ENCODE assay signal across 1 cellular context in genomic region chr1:8122477-8123407, GRCh38.
TF ChIP-seq lines count a peak whose summit lies in the region.

No MANE protein-coding gene starts in this region.

TF ChIP-seq in K562, 482 proteins besides CTCF, POLR2A, EP300 and RAD21 (continued from another document and continues in another):
- TF ChIP-seq RREB1 (CRISPR knock-in tag; IDR thresholded peaks at IDR 0.05) (peak; percentile 81; the same call in 1 of the 2 replicates), ZNF212 (CRISPR knock-in tag; IDR thresholded peaks at IDR 0.05) (peak; percentile 87; the same call in 1 of the 2 replicates), TAF9B (IDR thresholded peaks at IDR 0.05; ENCODE audit: partially characterized antibody) (peak; percentile 3), ZNF165 (CRISPR knock-in tag; IDR thresholded peaks at IDR 0.05; ENCODE audit: borderline replicate concordance) (peak; percentile 89; the same call in 1 of the 2 replicates), MAFG (tag; conservative IDR thresholded peaks at IDR 0.05) (peak; percentile 67), ZNF23 (CRISPR knock-in tag; IDR thresholded peaks at IDR 0.05) (no peak), DPF2 (IDR thresholded peaks at IDR 0.05) (peak; percentile 96), ZNF354B (CRISPR knock-in tag; IDR thresholded peaks at IDR 0.05) (peak; percentile 69; the same call in 1 of the 2 replicates), FOXJ3 (CRISPR knock-in tag; IDR thresholded peaks at IDR 0.05) (no peak), MGA (IDR thresholded peaks at IDR 0.05) (peak; percentile 56; the same call in 1 of the 2 replicates), ZNF24 (IDR thresholded peaks at IDR 0.05) (no peak), ZNF764 (CRISPR knock-in tag; IDR thresholded peaks at IDR 0.05; ENCODE audit: low read depth) (no peak), COPS2 (conservative IDR thresholded peaks at IDR 0.05) (no peak), KLF16 (IDR thresholded peaks at IDR 0.05) (no peak), ZNF740 (CRISPR knock-in tag; IDR thresholded peaks at IDR 0.05) (no peak), ZNF740 (tag; IDR thresholded peaks at IDR 0.05) (peak in 1 of 2 experiments; percentile 98; a peak in 2 of 4 replicates), DEAF1 (CRISPR knock-in tag; IDR thresholded peaks at IDR 0.05) (no peak), FOXA1 (IDR thresholded peaks at IDR 0.05; ENCODE audit: borderline replicate concordance) (no peak), LEF1 (IDR thresholded peaks at IDR 0.05) (peak; percentile 79; the same call in 1 of the 2 replicates), PHTF2 (CRISPR knock-in tag; IDR thresholded peaks at IDR 0.05) (no peak), DNMT1 (IDR thresholded peaks at IDR 0.05) (no peak), PML (IDR thresholded peaks at IDR 0.05; ENCODE audit: low read length) (0 out of 2 replicates have a peak, but pooled peaks have one; percentile 39), SETDB1 (IDR thresholded peaks at IDR 0.05; ENCODE audit: low read length) (no peak), MIER1 (IDR thresholded peaks at IDR 0.05; ENCODE audit: low read depth) (no peak), SMARCC2 (IDR thresholded peaks at IDR 0.05; ENCODE audit: low read depth) (peak; percentile 87; the same call in 1 of the 2 replicates), GABPA (tag; conservative IDR thresholded peaks at IDR 0.05; ENCODE audit: low read depth) (peak; percentile 45), ZNF384 (IDR thresholded peaks at IDR 0.05; ENCODE audit: low read depth, low read length) (peak; percentile 10; the same call in 1 of the 2 replicates), IFI16 (CRISPR knock-in tag; IDR thresholded peaks at IDR 0.05) (peak; percentile 87), ZNF263 (CRISPR knock-in tag; IDR thresholded peaks at IDR 0.05; ENCODE audit: borderline replicate concordance) (no peak), TCF3 (CRISPR knock-in tag; IDR thresholded peaks at IDR 0.05) (peak; percentile 60), ZNF57 (CRISPR knock-in tag; IDR thresholded peaks at IDR 0.05) (peak; percentile 90), PTTG1 (tag; IDR thresholded peaks at IDR 0.05; ENCODE audit: low read depth) (peak; percentile 96), ZNF239 (CRISPR knock-in tag; IDR thresholded peaks at IDR 0.05) (peak; percentile 80), HOMEZ (CRISPR knock-in tag; IDR thresholded peaks at IDR 0.05) (0 out of 2 replicates have a peak, but pooled peaks have one; percentile 64), FOSL1 (tag; conservative IDR thresholded peaks at IDR 0.05) (peak; percentile 89), GTF3C2 (IDR thresholded peaks at IDR 0.05; ENCODE audit: borderline replicate concordance, extremely low read depth, insufficient read length) (no peak)
